ENCODE assay signal across 12 cellular contexts in the genomic region with DNA sequence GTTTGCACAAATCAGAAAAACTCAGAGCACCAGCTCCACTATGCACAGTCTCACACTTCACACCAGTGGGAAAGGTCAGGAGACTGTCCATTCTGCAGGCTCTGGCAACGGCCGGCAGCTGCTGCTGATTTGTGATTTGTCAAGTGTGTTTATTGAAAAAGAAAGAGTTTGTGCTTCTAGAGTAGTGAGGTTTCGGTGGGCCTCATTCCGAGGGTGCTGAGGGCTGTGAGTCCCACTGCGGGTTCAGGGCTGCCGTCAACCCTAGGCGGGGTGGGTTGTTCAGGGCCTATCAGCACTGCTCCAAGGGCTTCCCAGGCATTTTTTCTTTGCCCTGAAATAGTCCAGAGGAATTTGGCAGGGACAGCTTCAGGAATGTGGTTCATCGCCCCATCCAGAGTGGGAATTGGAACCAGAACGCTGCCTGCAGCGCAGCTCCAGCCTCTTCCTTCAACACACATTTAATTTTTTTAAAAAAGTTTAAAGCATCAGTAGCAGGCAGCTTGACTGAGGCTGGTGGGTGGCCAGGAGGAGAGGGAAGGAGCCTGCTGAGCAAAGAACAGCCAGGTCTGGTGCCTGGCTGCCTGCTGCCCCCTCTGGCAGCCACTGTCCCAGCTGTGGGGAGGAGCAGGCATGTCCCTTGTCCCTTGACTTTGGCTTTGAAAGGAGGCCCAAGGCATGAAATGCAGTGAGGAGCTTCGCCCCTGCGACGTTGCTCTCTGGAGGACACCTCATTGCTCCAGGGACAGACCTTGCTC. TPM values are rescaled to one million over a fixed set of nuclear protein-coding genes. Genes with fewer than 3 reads are reported as not detected.
DNase-seq lines count a peak whose midpoint lies in the region; ATAC-seq and TF ChIP-seq lines count a peak whose summit lies in the region.
"Had no signal": no experiment of that assay in that cellular context is flagged by ENCODE, and none has a peak within 500 bp of the region (broad histone marks: within the 10 kb centered on the region; RNA-seq: fewer than 3 reads in every experiment).

No MANE protein-coding gene starts in this region.

- H3K9ac ChIP-seq in OCI-LY3 (ENCODE audit: low read length): no peak overlapping the region

- WGBS in gastroesophageal sphincter (ENCODE audit: low coverage in 1 of 2), 2 donors: 18 to 19% methylated on average over 4 to 8 of the region's 13 CpGs

- peak; percentile 27 for TF ChIP-seq CTCF in OCI-LY3 (IDR thresholded peaks at IDR 0.05; ENCODE audit: low read depth, low read length)
- peak in 3 of 4 experiments; percentile 24 to 60 (median 43) for TF ChIP-seq CTCF in gastroesophageal sphincter (IDR thresholded peaks at IDR 0.05)
- peak; percentile 47 for TF ChIP-seq CTCF in progenitor cell of endocrine pancreas (IDR thresholded peaks at IDR 0.05; ENCODE audit: unreplicated experiment)

- no peak overlapping the region for H2AFZ ChIP-seq in OCI-LY3 (ENCODE audit: low read depth, low read length)

- H3K9me3 ChIP-seq in OCI-LY3 (ENCODE audit: insufficient read depth, low read length) (no peaks in the 10 kb centered on the region), gastroesophageal sphincter (no peaks in the 10 kb centered on the region)
- H3K9me3 ChIP-seq: SJCRH30 had no signal

- H3K4me1 Mint-ChIP-seq in progenitor cell of endocrine pancreas (ENCODE audit: low read depth): no peaks in the 10 kb centered on the region
- H3K4me1 Mint-ChIP-seq: immature natural killer cell had no signal

- H3K36me3 ChIP-seq in OCI-LY3 (replicated peaks; ENCODE audit: low read depth, low read length) (no peaks in the 10 kb centered on the region), gastroesophageal sphincter (no peaks in the 10 kb centered on the region)
- H3K36me3 ChIP-seq: SJCRH30 had no signal

- DNase-seq in ELR (ENCODE audit: low read depth): peak; percentile 13
- DNase-seq in progenitor cell of endocrine pancreas (ENCODE audit: low spot score, unreplicated experiment): no peak
- DNase-seq in germinal center (ENCODE audit: low spot score): no peak
- DNase-seq: activated naive CD4-positive, alpha-beta T cell; immature natural killer cell; stimulated activated CD4-positive, alpha-beta T cell treated with anti-CD3 and anti-CD28 coated beads, Interleukin-1b, Interleukin-23, amount 100 ng/mL, for 48 hours had no signal

- H3K79me2 ChIP-seq in OCI-LY3 (ENCODE audit: low read length): no peaks in the 10 kb centered on the region

- ATAC-seq in gastroesophageal sphincter (peak; percentile 70), GM19395 (IDR thresholded peaks at IDR 0.05; ENCODE audit: unreplicated experiment) (no peak), HG03025 (IDR thresholded peaks at IDR 0.05; ENCODE audit: low FRiP score, unreplicated experiment) (no peak), GM19397 (IDR thresholded peaks at IDR 0.05; ENCODE audit: unreplicated experiment) (no peak)

- H3K36me3 Mint-ChIP-seq in progenitor cell of endocrine pancreas (ENCODE audit: insufficient read depth): no peaks in the 10 kb centered on the region
- H3K36me3 Mint-ChIP-seq: immature natural killer cell had no signal

- no peak for TF ChIP-seq EP300 in gastroesophageal sphincter (IDR thresholded peaks at IDR 0.05)

- H3K27me3 Mint-ChIP-seq in progenitor cell of endocrine pancreas: peaks cover 20% of the 10 kb centered on the region

- H3K27ac ChIP-seq in OCI-LY3 (ENCODE audit: low read length) (no peak overlapping the region), gastroesophageal sphincter (peak overlapping the region; percentile 5 to 83 (median 78))
- H3K27ac ChIP-seq: SJCRH30 had no signal

- H3K27me3 ChIP-seq in OCI-LY3 (ENCODE audit: low read depth, low read length) (peaks cover 27% of the 10 kb centered on the region), gastroesophageal sphincter (no peaks in the 10 kb centered on the region)
- H3K27me3 ChIP-seq: SJCRH30 had no signal

- no peak overlapping the region for H3K27ac Mint-ChIP-seq in progenitor cell of endocrine pancreas
- H3K27ac Mint-ChIP-seq: immature natural killer cell had no signal

- no peak overlapping the region for H3K4me2 ChIP-seq in OCI-LY3 (ENCODE audit: low read length)

- H4K20me1 ChIP-seq in OCI-LY3 (ENCODE audit: insufficient read depth, low read length): no peaks in the 10 kb centered on the region

- no peak for TF ChIP-seq POLR2A in gastroesophageal sphincter (IDR thresholded peaks at IDR 0.05)

- H3K9me3 Mint-ChIP-seq in progenitor cell of endocrine pancreas (ENCODE audit: low read depth): no peaks in the 10 kb centered on the region
- H3K9me3 Mint-ChIP-seq: immature natural killer cell had no signal

- H3K4me3 ChIP-seq in OCI-LY3 (ENCODE audit: low read length) (no peak overlapping the region), gastroesophageal sphincter (no peak overlapping the region)
- H3K4me3 ChIP-seq: SJCRH30 had no signal

- no peak overlapping the region for H3K4me3 Mint-ChIP-seq in progenitor cell of endocrine pancreas (ENCODE audit: low read depth)
- H3K4me3 Mint-ChIP-seq: immature natural killer cell had no signal

- H3K4me1 ChIP-seq in OCI-LY3 (ENCODE audit: low read length) (peaks cover 13% of the 10 kb centered on the region), gastroesophageal sphincter (peaks cover 0 to 68% (median 26%) of the 10 kb centered on the region in 3 donors)

RNA-seq across cellular contexts. Expression of a gene that starts 19.7 kb away (rescaled TPM):
- total RNA-seq in gastroesophageal sphincter (1 to 10 TPM; 2.8 to 9.1 (median 4.5) TPM), progenitor cell of endocrine pancreas (0.38 and 0.55 TPM in 2 replicates)
